ENCODE assay signal across 14 cellular contexts in genomic region chr7:126541416-126541815, GRCh38.
DNase-seq lines count a peak whose midpoint lies in the region; ATAC-seq and TF ChIP-seq lines count a peak whose summit lies in the region.
"Had no signal": no experiment of that assay in that cellular context is flagged by ENCODE, and none has a peak within 500 bp of the region (broad histone marks: within the 10 kb centered on the region; RNA-seq: fewer than 3 reads in every experiment).

No MANE protein-coding gene starts in this region.

- no peak overlapping the region for H4K91ac ChIP-seq in trophoblast cell (ENCODE audit: low read depth, low read length)

- no peak overlapping the region for H3K14ac ChIP-seq in trophoblast cell (ENCODE audit: low read length)

- H3K9me3 ChIP-seq in trophoblast cell (ENCODE audit: insufficient read depth, low read depth, low read length): no peaks in the 10 kb centered on the region
- no peaks in the 10 kb centered on the region for H3K9me3 ChIP-seq in effector memory CD4-positive, alpha-beta T cell (ENCODE audit: control insufficient read depth, low read length)
- H3K9me3 ChIP-seq: BLaER1 had no signal

- no peaks in the 10 kb centered on the region for H3K79me1 ChIP-seq in trophoblast cell (ENCODE audit: low read length)

- H4K8ac ChIP-seq in trophoblast cell (ENCODE audit: low read depth, low read length): no peak overlapping the region

- no peak overlapping the region for H3K18ac ChIP-seq in trophoblast cell (ENCODE audit: low read length)

- H3K4me1 ChIP-seq in trophoblast cell (ENCODE audit: control insufficient read depth in 1 of 2, insufficient read depth in 2 of 2, low read length in 2 of 2): no peaks in the 10 kb centered on the region
- no peaks in the 10 kb centered on the region for H3K4me1 ChIP-seq in effector memory CD4-positive, alpha-beta T cell (ENCODE audit: control insufficient read depth, insufficient read depth, low read length, poor library complexity, severe bottlenecking)
- H3K4me1 ChIP-seq: BLaER1 had no signal

- no peak overlapping the region for H3K23ac ChIP-seq in trophoblast cell (ENCODE audit: low read length)

- in situ Hi-C loops in brain microvascular endothelial cell (cut with HindIII; ENCODE audit: low pct_ligation_motif_present, low sequenced_read_pairs): no loop called here

- no peak overlapping the region for H2BK5ac ChIP-seq in trophoblast cell (ENCODE audit: low read depth, low read length, poor library complexity)

- no peak overlapping the region for H3K4me3 ChIP-seq in brain microvascular endothelial cell (ENCODE audit: low read depth, low read length)
- H3K4me3 ChIP-seq in trophoblast cell (ENCODE audit: low read depth, low read length): no peak overlapping the region
- H3K4me3 ChIP-seq in effector memory CD4-positive, alpha-beta T cell (ENCODE audit: insufficient read depth, low read depth, low read length, poor library complexity, severe bottlenecking): no peak overlapping the region
- no peak overlapping the region for H3K4me3 ChIP-seq in dorsolateral prefrontal cortex
- H3K4me3 ChIP-seq: BLaER1, GM23248 had no signal

- H2BK120ac ChIP-seq in trophoblast cell (ENCODE audit: insufficient read depth, low read length, poor library complexity): no peak overlapping the region

- DNase-seq in A172 (ENCODE audit: low spot score) (peak; percentile 15), HT1080 (ENCODE audit: low read depth) (peak; percentile 27), brain microvascular endothelial cell (peak; percentile 12), trophoblast cell (peak; percentile 22 to 60), dorsolateral prefrontal cortex (no peak)
- no peak for DNase-seq in effector memory CD4-positive, alpha-beta T cell
- DNase-seq: Calu3; CD8-positive, alpha-beta T cell; DMS79 treated with DMSO at 0.1 percent for 48 hours; GM23248; HCEC 1CT had no signal

- H3K79me2 ChIP-seq in trophoblast cell (ENCODE audit: control insufficient read depth, insufficient read depth, low read length, poor library complexity): no peaks in the 10 kb centered on the region

- no peak overlapping the region for H3K9ac ChIP-seq in trophoblast cell (ENCODE audit: low read length)
- H3K9ac ChIP-seq: BLaER1, GM23248 had no signal

- H3K27ac ChIP-seq in brain microvascular endothelial cell: no peak overlapping the region
- H3K27ac ChIP-seq in trophoblast cell (ENCODE audit: low read depth, low read length): no peak overlapping the region
- H3K27ac ChIP-seq in effector memory CD4-positive, alpha-beta T cell (ENCODE audit: insufficient read depth, low read length, poor library complexity, severe bottlenecking): no peak overlapping the region
- H3K27ac ChIP-seq in dorsolateral prefrontal cortex: no peak overlapping the region
- H3K27ac ChIP-seq: 22Rv1, BLaER1, GM23248 had no signal

- no peak overlapping the region for H2AK5ac ChIP-seq in trophoblast cell (ENCODE audit: low read length)

- H2BK12ac ChIP-seq in trophoblast cell (ENCODE audit: low read length): no peak overlapping the region

- TF ChIP-seq CTCF in brain microvascular endothelial cell (IDR thresholded peaks at IDR 0.05; ENCODE audit: low read depth, low read length, missing control alignments): no peak
- TF ChIP-seq CTCF in dorsolateral prefrontal cortex (IDR thresholded peaks at IDR 0.05 in 54 of 56, conservative IDR thresholded peaks at IDR 0.05 in 2 of 56; ENCODE audit: low read depth in 1 of 56, partially characterized antibody in 56 of 56): no peak

- no peaks in the 10 kb centered on the region for H3K36me3 ChIP-seq in brain microvascular endothelial cell (replicated peaks)
- H3K36me3 ChIP-seq in trophoblast cell (ENCODE audit: control insufficient read depth in 1 of 2, insufficient read depth in 2 of 2, low read length in 2 of 2): no peaks in the 10 kb centered on the region
- no peaks in the 10 kb centered on the region for H3K36me3 ChIP-seq in effector memory CD4-positive, alpha-beta T cell (ENCODE audit: control insufficient read depth, insufficient read depth, low read length)
- H3K36me3 ChIP-seq: BLaER1 had no signal

- H3K4me2 ChIP-seq in trophoblast cell (ENCODE audit: low read length): no peak overlapping the region
- H3K4me2 ChIP-seq: BLaER1 had no signal

- H3K4ac ChIP-seq in trophoblast cell (ENCODE audit: low read depth, low read length): no peak overlapping the region

- no CpG with 5 or more reads among the region's 5 CpGs for WGBS in trophoblast cell (ENCODE audit: extremely low coverage, insufficient coverage, insufficient read length)

- ATAC-seq in HG02610 (IDR thresholded peaks at IDR 0.05; ENCODE audit: unreplicated experiment): no peak
- ATAC-seq: CD8-positive, alpha-beta T cell had no signal

- H3K27me3 ChIP-seq in brain microvascular endothelial cell (replicated peaks): no peaks in the 10 kb centered on the region
- no peaks in the 10 kb centered on the region for H3K27me3 ChIP-seq in trophoblast cell (ENCODE audit: insufficient read depth, low read length)
- no peaks in the 10 kb centered on the region for H3K27me3 ChIP-seq in effector memory CD4-positive, alpha-beta T cell (replicated peaks; ENCODE audit: control insufficient read depth, insufficient read depth, low read length, poor library complexity, severe bottlenecking)
- H3K27me3 ChIP-seq in dorsolateral prefrontal cortex: no peaks in the 10 kb centered on the region
- H3K27me3 ChIP-seq: BLaER1 had no signal

- H2AFZ ChIP-seq in trophoblast cell (ENCODE audit: insufficient read depth, low read length, poor library complexity): no peak overlapping the region
- H2AFZ ChIP-seq: GM23248 had no signal

- intact Hi-C loops in dorsolateral prefrontal cortex (cut with DNase I): no loop called here

- no peak overlapping the region for H4K12ac ChIP-seq in trophoblast cell (ENCODE audit: low read depth, low read length)

Comparison
In these comparisons a context has a peak if more than half of its experiments do, and no peak if none do; other contexts are left out.
1. DNase-seq: peak in A172 (single experiment), HT1080 (single experiment), brain microvascular endothelial cell (single experiment) and trophoblast cell (2 of 2); none in effector memory CD4-positive, alpha-beta T cell (0 of 3) and dorsolateral prefrontal cortex (0 of 10).